ENCODE assay signal across 8 cellular contexts in the genomic region with DNA sequence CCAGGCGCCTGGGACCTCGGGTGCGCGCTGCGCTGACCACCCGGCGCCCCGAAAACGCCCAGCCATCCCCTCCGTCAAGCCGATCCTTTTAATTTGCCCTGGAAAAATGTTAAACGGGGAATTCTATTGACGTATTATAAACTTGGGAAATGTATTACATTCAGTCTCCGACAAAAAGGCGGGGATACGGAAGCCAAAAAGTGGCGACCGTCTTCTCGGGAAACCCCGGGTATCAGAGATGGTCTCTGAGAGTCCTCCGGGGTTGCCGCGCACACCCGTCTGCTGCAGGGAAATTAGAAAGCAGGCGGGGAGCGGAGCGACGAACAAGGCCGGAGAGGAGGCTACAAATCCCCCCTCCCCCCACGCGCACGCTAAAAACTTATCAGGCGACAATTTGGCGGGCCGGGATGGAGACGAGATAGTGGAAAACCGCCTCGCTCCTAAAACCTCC. TPM values are rescaled to one million over a fixed set of nuclear protein-coding genes. Genes with fewer than 3 reads are reported as not detected.
A peak's percentile ranks its signal among the peaks of the same experiment; 100 is the strongest.
DNase-seq lines count a peak whose midpoint lies in the region; ATAC-seq and TF ChIP-seq lines count a peak whose summit lies in the region.

No MANE protein-coding gene starts in this region.

- peaks cover 55% of the 10 kb centered on the region for H3K27me3 Mint-ChIP-seq in CD8-positive, alpha-beta T cell (ENCODE audit: low read depth)
- peaks cover 3% of the 10 kb centered on the region for H3K27me3 Mint-ChIP-seq in neural crest cell (ENCODE audit: low read depth)

- no peaks in the 10 kb centered on the region for H3K36me3 Mint-ChIP-seq in CD8-positive, alpha-beta T cell
- H3K36me3 Mint-ChIP-seq in neural crest cell (ENCODE audit: low read depth): peaks cover 2% of the 10 kb centered on the region

- no peaks in the 10 kb centered on the region for H3K36me3 ChIP-seq in CD8-positive, alpha-beta T cell (ENCODE audit: insufficient read depth, low read length)
- H3K36me3 ChIP-seq in endocrine pancreas (ENCODE audit: control insufficient read depth, insufficient read depth, low read length): no peaks in the 10 kb centered on the region

- H3K27ac ChIP-seq in CD8-positive, alpha-beta T cell (ENCODE audit: low read depth, low read length): no peak overlapping the region

- no peak overlapping the region for H3K27ac Mint-ChIP-seq in CD8-positive, alpha-beta T cell
- H3K27ac Mint-ChIP-seq in neural crest cell (ENCODE audit: unreplicated experiment): peak overlapping the region; percentile 98

- no peak for DNase-seq in CD8-positive, alpha-beta T cell
- DNase-seq in NCI-H526 (lab: John Stamatoyannopoulos, UW): peak; percentile 34 to 67
- peak; percentile 28 for DNase-seq in neural crest cell (ENCODE audit: low read depth, low spot score)
- DNase-seq in pons (ENCODE audit: low spot score): no peak
- DNase-seq in amniotic stem cell (lab: John Stamatoyannopoulos, UW): no peak
- no peak for DNase-seq in SIG-M5 (lab: John Stamatoyannopoulos, UW)

- intact Hi-C loops in CD8-positive, alpha-beta T cell (cut with DNase I, micrococcal nuclease): loop anchor here in 1 of 2 experiments (2.0 kb wide), 1 partner anchor 282 kb away; no protein-coding TSS in a partner anchor

- peaks cover 10% of the 10 kb centered on the region for H3K4me1 Mint-ChIP-seq in CD8-positive, alpha-beta T cell (ENCODE audit: low read depth)
- peaks cover 62% of the 10 kb centered on the region for H3K4me1 Mint-ChIP-seq in neural crest cell

- no peak for ATAC-seq in CD8-positive, alpha-beta T cell
- no peak for ATAC-seq in GM21576 (IDR thresholded peaks at IDR 0.05; ENCODE audit: unreplicated experiment)

- H3K9me3 Mint-ChIP-seq in CD8-positive, alpha-beta T cell: no peaks in the 10 kb centered on the region
- H3K9me3 Mint-ChIP-seq in neural crest cell: no peaks in the 10 kb centered on the region

- POLR2A ChIA-PET in CD8-positive, alpha-beta T cell (lab: Charles Lee): no interaction called here

- no peaks in the 10 kb centered on the region for H3K9me3 ChIP-seq in CD8-positive, alpha-beta T cell (ENCODE audit: low read length)
- H3K9me3 ChIP-seq in endocrine pancreas (ENCODE audit: control insufficient read depth, low read length): no peaks in the 10 kb centered on the region

- no peak overlapping the region for H3K4me3 ChIP-seq in CD8-positive, alpha-beta T cell (ENCODE audit: low read depth, low read length)
- peak overlapping the region; percentile 38 for H3K4me3 ChIP-seq in endocrine pancreas (ENCODE audit: control insufficient read depth, insufficient read depth, low read length)

- H3K9ac ChIP-seq in endocrine pancreas (ENCODE audit: control insufficient read depth, insufficient read depth, low read length): peak overlapping the region; percentile 85

- no peak for TF ChIP-seq CTCF in CD8-positive, alpha-beta T cell (IDR thresholded peaks at IDR 0.05)
- no peak for TF ChIP-seq CTCF in neural crest cell (conservative IDR thresholded peaks at IDR 0.05)

- peaks cover 3% of the 10 kb centered on the region for H3K27me3 ChIP-seq in CD8-positive, alpha-beta T cell (ENCODE audit: insufficient read depth, low read length)
- no peaks in the 10 kb centered on the region for H3K27me3 ChIP-seq in endocrine pancreas (ENCODE audit: control insufficient read depth, insufficient read depth, low read length)

- H3K4me1 ChIP-seq in CD8-positive, alpha-beta T cell (ENCODE audit: insufficient read depth, low read length): peaks cover 10% of the 10 kb centered on the region
- no peaks in the 10 kb centered on the region for H3K4me1 ChIP-seq in endocrine pancreas (ENCODE audit: control insufficient read depth, insufficient read depth, low read length)

- peak overlapping the region; percentile 58 for H3K4me3 Mint-ChIP-seq in CD8-positive, alpha-beta T cell
- peak overlapping the region; percentile 99 for H3K4me3 Mint-ChIP-seq in neural crest cell

- CTCF ChIA-PET in CD8-positive, alpha-beta T cell (lab: Charles Lee): interaction anchor here (1.2 to 1.9 kb wide), 3 partner anchors 20 to 282 kb away, joined by 4 to 6 read pairs (median 5); no protein-coding TSS in a partner anchor

RNA-seq across cellular contexts. Expression of a gene that starts 1.5 kb away (rescaled TPM):
- under 1 TPM; 0.08 to 0.41 TPM for total RNA-seq in CD8-positive, alpha-beta T cell
- 90.7 and 91.1 TPM in 2 replicates for total RNA-seq in neural crest cell

RNA-seq across cellular contexts. Expression of a gene that starts 32.6 kb away (rescaled TPM):
- total RNA-seq in CD8-positive, alpha-beta T cell: 1 to 10 TPM in 1 of 2 experiments, under 1 TPM in 1; 0.92 to 1.4 TPM
- total RNA-seq in neural crest cell: 38.9 and 39.0 TPM in 2 replicates

Comparison
In these comparisons a context has a peak if more than half of its experiments do, and no peak if none do; other contexts are left out.
1. DNase-seq: peak in NCI-H526 (2 of 2) and neural crest cell (single experiment); none in CD8-positive, alpha-beta T cell (0 of 7), pons (single experiment), amniotic stem cell (single experiment) and SIG-M5 (single experiment).
2. RNA of a gene that starts 1.5 kb away (total RNA-seq): 90.7 to 91.1 TPM in neural crest cell; 0.08 to 0.41 TPM in CD8-positive, alpha-beta T cell; every median in the first group is over 10 times any median in the second.
3. RNA of a gene that starts 32.6 kb away (total RNA-seq): 38.9 to 39.0 TPM in neural crest cell; 0.92 to 1.4 TPM in CD8-positive, alpha-beta T cell; every median in the first group is over 10 times any median in the second.